Comparison of ENCODE assay signal across 21 cellular contexts in genomic region chr15:62605292-62605691, GRCh38.
DNase-seq lines count a peak whose midpoint lies in the region; ATAC-seq and TF ChIP-seq lines count a peak whose summit lies in the region.
"Had no signal": no experiment of that assay in that cellular context is flagged by ENCODE, and none has a peak within 500 bp of the region (broad histone marks: within the 10 kb centered on the region; RNA-seq: fewer than 3 reads in every experiment).

No MANE protein-coding gene starts in this region.

- H3K4me1 ChIP-seq in ACC112 (ENCODE audit: control insufficient read depth, insufficient read depth, low read length, unreplicated experiment) (peaks cover 68% of the 10 kb centered on the region), RWPE2 (ENCODE audit: insufficient read depth, poor library complexity, severe bottlenecking) (peaks cover 46% of the 10 kb centered on the region), sigmoid colon (peaks cover 0 to 60% (median 39%) of the 10 kb centered on the region in 4 donors), spleen (no peaks in the 10 kb centered on the region)
- H3K4me1 ChIP-seq: BLaER1 had no signal

- H3K27me3 ChIP-seq in ACC112 (ENCODE audit: insufficient read depth, low read length) (no peaks in the 10 kb centered on the region), RWPE2 (ENCODE audit: insufficient read depth, poor library complexity, severe bottlenecking) (no peaks in the 10 kb centered on the region), sigmoid colon (no peaks in the 10 kb centered on the region), spleen (replicated peaks in 1 of 7) (no peaks in the 10 kb centered on the region)
- H3K27me3 ChIP-seq: BLaER1 had no signal

- ATAC-seq in RWPE2 (ENCODE audit: low read depth) (no peak), left cardiac atrium (peak; percentile 13 to 45), HG03097 (IDR thresholded peaks at IDR 0.05; ENCODE audit: low FRiP score, unreplicated experiment) (no peak), GM18873 (IDR thresholded peaks at IDR 0.05; ENCODE audit: low FRiP score, unreplicated experiment) (no peak)

- TF ChIP-seq EP300 in sigmoid colon (IDR thresholded peaks at IDR 0.05), result no peak

- H3K9me3 ChIP-seq in RWPE2 (ENCODE audit: severe bottlenecking) (no peaks in the 10 kb centered on the region), sigmoid colon (no peaks in the 10 kb centered on the region), spleen (no peaks in the 10 kb centered on the region)
- H3K9me3 ChIP-seq: BLaER1 had no signal

- H3K79me2 ChIP-seq in ACC112 (ENCODE audit: control insufficient read depth, insufficient read depth, low read length, unreplicated experiment), result no peaks in the 10 kb centered on the region

- TF ChIP-seq CTCF in RWPE2 (IDR thresholded peaks at IDR 0.05; ENCODE audit: poor library complexity, severe bottlenecking), result no peak
- no peak for TF ChIP-seq CTCF in sigmoid colon (IDR thresholded peaks at IDR 0.05)
- TF ChIP-seq CTCF in spleen (IDR thresholded peaks at IDR 0.05 in 8 of 11, conservative IDR thresholded peaks at IDR 0.05 in 3 of 11), result no peak

- no peak overlapping the region for H2AFZ ChIP-seq in ACC112 (ENCODE audit: low read length, unreplicated experiment)

- TF ChIP-seq POLR2A in sigmoid colon (IDR thresholded peaks at IDR 0.05) (no peak), spleen (IDR thresholded peaks at IDR 0.05) (no peak)

- DNase-seq in RWPE2 (ENCODE audit: low spot score) (no peak), left cardiac atrium (no peak), sigmoid colon (no peak), GDM1 (lab: John Stamatoyannopoulos, UW) (no peak), spleen (no peak)
- DNase-seq: ACHN; CD4-positive, alpha-beta T cell; COR-L47; DMS 273 treated with DMSO at 0.1 percent for 48 hours; DND-41; NCI-H1417; NCI-H1694 treated with DMSO at 0.1 percent for 48 hours; NCI-H2081 treated with DMSO at 0.1 percent for 48 hours; NCI-H2171 treated with DMSO at 0.1 percent for 48 hours; NCI-H524 treated with DMSO at 0.1 percent for 48 hours; NCI-H82 had no signal

- H3K4me3 ChIP-seq in ACC112 (ENCODE audit: low read depth, low read length), result peak overlapping the region; percentile 6; the same call in 1 of the 2 replicates
- H3K4me3 ChIP-seq in RWPE2 (ENCODE audit: severe bottlenecking), result no peak overlapping the region
- H3K4me3 ChIP-seq in sigmoid colon, result no peak overlapping the region
- H3K4me3 ChIP-seq in spleen, result no peak overlapping the region
- H3K4me3 ChIP-seq: BLaER1 had no signal

- H3K27ac ChIP-seq in ACC112 (ENCODE audit: low read depth, low read length) (no peak overlapping the region), RWPE2 (ENCODE audit: poor library complexity, severe bottlenecking) (peak overlapping the region; percentile 90), sigmoid colon (peak overlapping the region in 3 of 4 donors; percentile 62 to 69 (median 65)), spleen (no peak overlapping the region)
- H3K27ac ChIP-seq: BLaER1, KMS-11 had no signal

- WGBS in sigmoid colon, 2 donors, result 89 to 95% methylated on average over 7 of the region's 7 CpGs
- WGBS in spleen, 5 donors, result 88 to 96% (median 94%) methylated on average over 7 of the region's 7 CpGs

- intact Hi-C loops in left cardiac atrium (cut with DNase I) (no loop called here), sigmoid colon (cut with DNase I) (no loop called here), spleen (cut with DNase I; ENCODE audit: low total_unique reads) (no loop called here)

- H3K36me3 ChIP-seq in ACC112 (ENCODE audit: insufficient read depth, low read length) (peaks cover 4% of the 10 kb centered on the region; the same call in 1 of the 2 replicates), RWPE2 (ENCODE audit: low read depth) (no peaks in the 10 kb centered on the region), sigmoid colon (no peaks in the 10 kb centered on the region), spleen (no peaks in the 10 kb centered on the region)
- H3K36me3 ChIP-seq: BLaER1 had no signal

Comparison
In these comparisons a context has a peak if more than half of its experiments do, and no peak if none do; other contexts are left out.
1. H3K27ac ChIP-seq: peak in RWPE2 (single experiment) and sigmoid colon (3 of 4); none in ACC112 (single experiment) and spleen (0 of 8).
2. ATAC-seq: peak in left cardiac atrium (2 of 2); none in RWPE2 (single experiment), HG03097 (single experiment) and GM18873 (single experiment).